ENCODE assay signal across 3 cellular contexts in genomic region chr11:87753143-87753542, GRCh38.
"Had no signal": no experiment of that assay in that cellular context is flagged by ENCODE, and none has a peak within 500 bp of the region (broad histone marks: within the 10 kb centered on the region; RNA-seq: fewer than 3 reads in every experiment).

No MANE protein-coding gene starts in this region.

- H3K4me3 ChIP-seq: GM12878 had no signal

- DNase-seq: GDM1, GF-D8 had no signal

- ATAC-seq: GM12878 had no signal
